26 cellular contexts compared by ENCODE assay signal in genomic region chr3:71780430-71780829, GRCh38. TPM values are rescaled to one million over a fixed set of nuclear protein-coding genes. Genes with fewer than 3 reads are reported as not detected.
"Had no signal": no experiment of that assay in that cellular context is flagged by ENCODE, and none has a peak within 500 bp of the region (broad histone marks: within the 10 kb centered on the region; RNA-seq: fewer than 3 reads in every experiment).

No MANE protein-coding gene starts in this region.

- H3K27me3 ChIP-seq: ovary had no signal

- DNase-seq: activated CD4-positive, alpha-beta T cell treated with anti-CD3 and anti-CD28 coated beads for 48 hours; activated CD4-positive, CD25-positive, alpha-beta regulatory T cell; activated T-cell treated with anti-CD3 and anti-CD28 coated beads for 4 hours; cerebellar nuclear complex; cortex of kidney; effector CD8-positive, alpha-beta T cell; esophagus squamous epithelium; left cardiac atrium; mesenchymal stem cell; mucosa of descending colon; naive B cell; ovary; right lobe of liver; small intestine; stimulated activated CD4-positive, alpha-beta T cell treated with anti-CD3 and anti-CD28 coated beads, Interleukin-4, amount 100 ng/mL, for 1 hour; stimulated activated naive B cell treated with anti-CD40 and anti-IgM and Interleukin-4, amounts not matched to agents 10 μg/mL and 1 μg/mL and 100 μg/mL, for 72 hours; T-helper 9 cell; upper lobe of left lung had no signal

- H3K27ac ChIP-seq: esophagus squamous epithelium, ovary, right lobe of liver, thoracic aorta had no signal

- H3K4me3 Mint-ChIP-seq: activated naive CD8-positive, alpha-beta T cell; activated T-helper 1 cell treated with anti-CD3 and anti-CD28 coated beads, Interleukin-12 subunit alpha, Interleukin-12 subunit beta, Interleukin-2, Interleukin-4 antibody, amounts not matched to agents 30 ng/mL and 10 ng/mL and 1 ng/mL, durations not matched to agents 14 hours and 24 hours and 36 hours; naive B cell; stimulated activated naive B cell treated with anti-CD40 and anti-IgM and Interleukin-4, amounts not matched to agents 10 μg/mL and 1 μg/mL and 100 μg/mL, for 72 hours had no signal

- H3K9me3 ChIP-seq: esophagus squamous epithelium, mucosa of descending colon, ovary, right lobe of liver, thoracic aorta, upper lobe of left lung had no signal

- H3K27ac Mint-ChIP-seq: activated naive CD8-positive, alpha-beta T cell; activated T-helper 1 cell treated with anti-CD3 and anti-CD28 coated beads, Interleukin-12 subunit alpha, Interleukin-12 subunit beta, Interleukin-2, Interleukin-4 antibody, amounts not matched to agents 30 ng/mL and 10 ng/mL and 1 ng/mL, durations not matched to agents 14 hours and 24 hours and 36 hours; naive B cell; stimulated activated naive B cell treated with anti-CD40 and anti-IgM and Interleukin-4, amounts not matched to agents 10 μg/mL and 1 μg/mL and 100 μg/mL, for 72 hours had no signal

- H3K36me3 Mint-ChIP-seq: activated naive CD8-positive, alpha-beta T cell; naive B cell; stimulated activated naive B cell treated with anti-CD40 and anti-IgM and Interleukin-4, amounts not matched to agents 10 μg/mL and 1 μg/mL and 100 μg/mL, for 72 hours had no signal

- FAIRE-seq: bronchial epithelial cell, endothelial cell of umbilical vein, islet of Langerhans, small intestine had no signal

- ATAC-seq: left cardiac atrium; mucosa of descending colon; right lobe of liver; stimulated activated naive B cell treated with anti-CD40 and anti-IgM and Interleukin-4, amounts not matched to agents 10 μg/mL and 1 μg/mL and 100 μg/mL, for 72 hours had no signal

- H3K4me3 ChIP-seq: esophagus squamous epithelium, mucosa of descending colon, ovary, right lobe of liver, thoracic aorta, upper lobe of left lung had no signal

- H3K36me3 ChIP-seq: esophagus squamous epithelium, ovary, right lobe of liver, thoracic aorta, upper lobe of left lung had no signal

- H3K9me3 Mint-ChIP-seq: activated T-helper 1 cell treated with anti-CD3 and anti-CD28 coated beads, Interleukin-12 subunit alpha, Interleukin-12 subunit beta, Interleukin-2, Interleukin-4 antibody, amounts not matched to agents 30 ng/mL and 10 ng/mL and 1 ng/mL, durations not matched to agents 14 hours and 24 hours and 36 hours; naive B cell; stimulated activated naive B cell treated with anti-CD40 and anti-IgM and Interleukin-4, amounts not matched to agents 10 μg/mL and 1 μg/mL and 100 μg/mL, for 72 hours had no signal

RNA-seq across cellular contexts. Expression of gene PROK2, which starts 4.5 kb away (rescaled TPM):
- total RNA-seq: activated T-helper 1 cell treated with anti-CD3 and anti-CD28 coated beads, Interleukin-12 subunit alpha, Interleukin-12 subunit beta, Interleukin-2, Interleukin-4 antibody, amounts not matched to agents 30 ng/mL and 10 ng/mL and 1 ng/mL, durations not matched to agents 14 hours and 24 hours and 36 hours; bronchial epithelial cell; endothelial cell of umbilical vein; lower leg skin; pulmonary artery endothelial cell had no signal
- polyA plus RNA-seq: endothelial cell of umbilical vein had no signal

RNA-seq across cellular contexts. Expression of gene GPR27, which starts 26.8 kb away (rescaled TPM):
- total RNA-seq: endothelial cell of umbilical vein, pulmonary artery endothelial cell had no signal
